24 cellular contexts compared by ENCODE assay signal in the genomic region with DNA sequence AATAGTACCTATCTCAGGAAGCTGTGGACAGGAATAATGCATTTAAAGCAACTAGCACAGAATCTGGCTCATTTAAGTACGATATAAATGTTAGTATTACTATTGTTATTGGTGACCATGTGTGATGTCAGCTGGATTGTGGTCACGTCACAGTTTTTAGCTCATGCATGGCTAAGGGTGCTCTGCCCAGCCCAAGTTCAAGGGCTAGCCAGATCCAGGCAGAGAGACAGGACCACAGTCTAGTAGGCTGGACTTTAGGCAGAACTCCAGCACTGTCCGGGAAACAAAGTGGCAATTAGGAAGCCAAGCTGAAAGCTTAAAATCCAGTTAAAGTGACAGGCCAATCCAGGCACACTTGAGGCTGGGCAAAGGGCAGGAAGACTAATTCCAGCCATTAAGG.
DNase-seq lines count a peak whose midpoint lies in the region; ATAC-seq and TF ChIP-seq lines count a peak whose summit lies in the region.
"Had no signal": no experiment of that assay in that cellular context is flagged by ENCODE, and none has a peak within 500 bp of the region (broad histone marks: within the 10 kb centered on the region; RNA-seq: fewer than 3 reads in every experiment).

No MANE protein-coding gene starts in this region.

- H3K9me3 ChIP-seq in neural progenitor cell (ENCODE audit: low read depth) (no peaks in the 10 kb centered on the region), uterus (no peaks in the 10 kb centered on the region), HAP-1 (no peaks in the 10 kb centered on the region)
- H3K9me3 ChIP-seq: heart left ventricle, psoas muscle had no signal

- ATAC-seq in activated naive CD8-positive, alpha-beta T cell treated with anti-CD3 and anti-CD28 coated beads, Interleukin-2, amount 50 U/mL, for 24 hours = no peak
- ATAC-seq: activated naive CD4-positive, alpha-beta T cell treated with anti-CD3 and anti-CD28 coated beads, Interleukin-2, amount 50 U/mL, for 72 hours; activated T-helper 17 cell treated with anti-CD3 and anti-CD28 coated beads, Interleukin-2, amount 50 U/mL, for 72 hours; effector memory CD8-positive, alpha-beta T cell; psoas muscle; stimulated activated effector memory CD8-positive, alpha-beta T cell treated with anti-CD3 and anti-CD28 coated beads, Interleukin-12 subunit alpha, Interleukin-12 subunit beta, amount 100 ng/mL, for 72 hours had no signal

- H3K27ac Mint-ChIP-seq in neural progenitor cell = peak overlapping the region; percentile 60
- no peak overlapping the region for H3K27ac Mint-ChIP-seq in activated T-cell treated with anti-CD3 and anti-CD28 coated beads, Interleukin-2, amount 50 U/mL, for 24 hours
- H3K27ac Mint-ChIP-seq in activated naive CD8-positive, alpha-beta T cell treated with anti-CD3 and anti-CD28 coated beads, Interleukin-2, amount 50 U/mL, for 24 hours = no peak overlapping the region
- H3K27ac Mint-ChIP-seq: activated CD4-positive, alpha-beta T cell treated with anti-CD3 and anti-CD28 coated beads, Interleukin-2, amount 10 ng/mL, durations not matched to agents 7 days and 5 days; activated naive CD4-positive, alpha-beta T cell treated with anti-CD3 and anti-CD28 coated beads, Interleukin-2, amount 50 U/mL, for 72 hours; activated T-helper 17 cell treated with anti-CD3 and anti-CD28 coated beads, Interleukin-2, amount 50 U/mL, for 72 hours; B cell; effector memory CD8-positive, alpha-beta T cell; stimulated activated effector memory CD8-positive, alpha-beta T cell treated with anti-CD3 and anti-CD28 coated beads, Interleukin-12 subunit alpha, Interleukin-12 subunit beta, amount 100 ng/mL, for 72 hours had no signal

- H4K20me1 ChIP-seq in neural progenitor cell (ENCODE audit: low read depth) = no peaks in the 10 kb centered on the region

- H3K27ac ChIP-seq in neural progenitor cell (no peak overlapping the region), uterus (peak overlapping the region; percentile 35 to 39)
- H3K27ac ChIP-seq: heart left ventricle, psoas muscle had no signal

- no peak overlapping the region for H2AFZ ChIP-seq in neural progenitor cell (replicated peaks)

- H3K36me3 Mint-ChIP-seq in neural progenitor cell = no peaks in the 10 kb centered on the region
- H3K36me3 Mint-ChIP-seq in activated T-cell treated with anti-CD3 and anti-CD28 coated beads, Interleukin-2, amount 50 U/mL, for 24 hours (ENCODE audit: low read depth) = no peaks in the 10 kb centered on the region
- no peaks in the 10 kb centered on the region for H3K36me3 Mint-ChIP-seq in activated naive CD8-positive, alpha-beta T cell treated with anti-CD3 and anti-CD28 coated beads, Interleukin-2, amount 50 U/mL, for 24 hours (ENCODE audit: low read depth)
- H3K36me3 Mint-ChIP-seq: activated naive CD4-positive, alpha-beta T cell treated with anti-CD3 and anti-CD28 coated beads, Interleukin-2, amount 50 U/mL, for 72 hours; stimulated activated effector memory CD8-positive, alpha-beta T cell treated with anti-CD3 and anti-CD28 coated beads, Interleukin-12 subunit alpha, Interleukin-12 subunit beta, amount 100 ng/mL, for 72 hours had no signal

- no peaks in the 10 kb centered on the region for H3K9me3 Mint-ChIP-seq in neural progenitor cell
- no peaks in the 10 kb centered on the region for H3K9me3 Mint-ChIP-seq in activated T-cell treated with anti-CD3 and anti-CD28 coated beads, Interleukin-2, amount 50 U/mL, for 24 hours
- no peaks in the 10 kb centered on the region for H3K9me3 Mint-ChIP-seq in activated naive CD8-positive, alpha-beta T cell treated with anti-CD3 and anti-CD28 coated beads, Interleukin-2, amount 50 U/mL, for 24 hours
- H3K9me3 Mint-ChIP-seq: activated CD4-positive, alpha-beta T cell treated with anti-CD3 and anti-CD28 coated beads, Interleukin-2, amount 10 ng/mL, durations not matched to agents 7 days and 5 days; activated naive CD4-positive, alpha-beta T cell treated with anti-CD3 and anti-CD28 coated beads, Interleukin-2, amount 50 U/mL, for 72 hours; activated T-helper 17 cell treated with anti-CD3 and anti-CD28 coated beads, Interleukin-2, amount 50 U/mL, for 72 hours; effector memory CD8-positive, alpha-beta T cell; neural crest cell; stimulated activated effector memory CD8-positive, alpha-beta T cell treated with anti-CD3 and anti-CD28 coated beads, Interleukin-12 subunit alpha, Interleukin-12 subunit beta, amount 100 ng/mL, for 72 hours had no signal

- TF ChIP-seq CTCF in neural progenitor cell (IDR thresholded peaks at IDR 0.05) (no peak), uterus (IDR thresholded peaks at IDR 0.05) (no peak)

- peaks cover 4% of the 10 kb centered on the region for H3K27me3 Mint-ChIP-seq in neural progenitor cell (ENCODE audit: insufficient read depth, low read depth)
- H3K27me3 Mint-ChIP-seq in activated T-cell treated with anti-CD3 and anti-CD28 coated beads, Interleukin-2, amount 50 U/mL, for 24 hours = peaks cover 8% of the 10 kb centered on the region
- H3K27me3 Mint-ChIP-seq in activated naive CD8-positive, alpha-beta T cell treated with anti-CD3 and anti-CD28 coated beads, Interleukin-2, amount 50 U/mL, for 24 hours = no peaks in the 10 kb centered on the region
- H3K27me3 Mint-ChIP-seq: B cell had no signal

- intact Hi-C loops in head of caudate nucleus (cut with DNase I) = no loop called here
- intact Hi-C loops in uterus (cut with DNase I; ENCODE audit: low total_unique reads) = no loop called here

- H3K27me3 ChIP-seq in neural progenitor cell (no peaks in the 10 kb centered on the region), uterus (no peaks in the 10 kb centered on the region), HAP-1 (ENCODE audit: low read depth) (no peaks in the 10 kb centered on the region)
- H3K27me3 ChIP-seq: heart left ventricle had no signal

- TF ChIP-seq POLR2A in uterus (IDR thresholded peaks at IDR 0.05) = no peak

- H3K36me3 ChIP-seq in neural progenitor cell (no peaks in the 10 kb centered on the region), uterus (no peaks in the 10 kb centered on the region), HAP-1 (replicated peaks) (no peaks in the 10 kb centered on the region)
- H3K36me3 ChIP-seq: heart left ventricle had no signal

- no peak overlapping the region for H3K9ac ChIP-seq in neural progenitor cell

- no peak overlapping the region for H3K4me3 Mint-ChIP-seq in neural progenitor cell
- H3K4me3 Mint-ChIP-seq in activated T-cell treated with anti-CD3 and anti-CD28 coated beads, Interleukin-2, amount 50 U/mL, for 24 hours = no peak overlapping the region
- H3K4me3 Mint-ChIP-seq in activated naive CD8-positive, alpha-beta T cell treated with anti-CD3 and anti-CD28 coated beads, Interleukin-2, amount 50 U/mL, for 24 hours = no peak overlapping the region
- H3K4me3 Mint-ChIP-seq: activated CD4-positive, alpha-beta T cell treated with anti-CD3 and anti-CD28 coated beads, Interleukin-2, amount 10 ng/mL, durations not matched to agents 7 days and 5 days; activated T-helper 17 cell treated with anti-CD3 and anti-CD28 coated beads, Interleukin-2, amount 50 U/mL, for 72 hours; B cell; effector memory CD8-positive, alpha-beta T cell; neural crest cell; stimulated activated effector memory CD8-positive, alpha-beta T cell treated with anti-CD3 and anti-CD28 coated beads, Interleukin-12 subunit alpha, Interleukin-12 subunit beta, amount 100 ng/mL, for 72 hours had no signal

- DNase-seq in astrocyte of the hippocampus (ENCODE audit: low read depth, low spot score) (peak; percentile 51), head of caudate nucleus (peak in 26 of 42 donors; percentile 1 to 70 (median 32)), neural progenitor cell (ENCODE audit: low spot score) (no peak), uterus (no peak), HAP-1 (ENCODE audit: low spot score in 2 of 2) (no peak)
- no peak for DNase-seq in activated T-cell treated with anti-CD3 and anti-CD28 coated beads, Interleukin-2, amount 50 U/mL, for 24 hours
- DNase-seq in activated naive CD8-positive, alpha-beta T cell treated with anti-CD3 and anti-CD28 coated beads, Interleukin-2, amount 50 U/mL, for 24 hours = no peak
- DNase-seq: activated CD4-positive, alpha-beta T cell treated with anti-CD3 and anti-CD28 coated beads, Interleukin-2, amount 10 ng/mL, durations not matched to agents 7 days and 5 days; DMS53; effector memory CD8-positive, alpha-beta T cell; left cardiac atrium; MM.1S; NCI-H1436 treated with DMSO at 0.1 percent for 48 hours; NCI-H510A; psoas muscle; stimulated activated CD4-positive, alpha-beta T cell treated with anti-CD3 and anti-CD28 coated beads, Interleukin-2, amount 100 ng/mL, for 24 hours; T-helper 2 cell had no signal

- H3K4me2 ChIP-seq in neural progenitor cell = no peak overlapping the region

- in situ Hi-C loops in HAP-1 (cut with MboI; ENCODE audit: low sequenced_read_pairs) = no loop called here

- H3K4me3 ChIP-seq in neural progenitor cell (no peak overlapping the region), uterus (no peak overlapping the region), HAP-1 (no peak overlapping the region)
- H3K4me3 ChIP-seq: heart left ventricle, psoas muscle, skin epidermis had no signal

- peaks cover 13% of the 10 kb centered on the region for H3K4me1 Mint-ChIP-seq in neural progenitor cell
- H3K4me1 Mint-ChIP-seq in activated T-cell treated with anti-CD3 and anti-CD28 coated beads, Interleukin-2, amount 50 U/mL, for 24 hours (ENCODE audit: low read depth) = no peaks in the 10 kb centered on the region
- no peaks in the 10 kb centered on the region for H3K4me1 Mint-ChIP-seq in activated naive CD8-positive, alpha-beta T cell treated with anti-CD3 and anti-CD28 coated beads, Interleukin-2, amount 50 U/mL, for 24 hours
- H3K4me1 Mint-ChIP-seq: activated CD4-positive, alpha-beta T cell treated with anti-CD3 and anti-CD28 coated beads, Interleukin-2, amount 10 ng/mL, durations not matched to agents 7 days and 5 days; activated T-helper 17 cell treated with anti-CD3 and anti-CD28 coated beads, Interleukin-2, amount 50 U/mL, for 72 hours; B cell; stimulated activated effector memory CD8-positive, alpha-beta T cell treated with anti-CD3 and anti-CD28 coated beads, Interleukin-12 subunit alpha, Interleukin-12 subunit beta, amount 100 ng/mL, for 72 hours had no signal

- no peaks in the 10 kb centered on the region for H3K4me1 ChIP-seq in neural progenitor cell
- H3K4me1 ChIP-seq in uterus = no peaks in the 10 kb centered on the region
- peaks cover under 1% of the 10 kb centered on the region; the same call in 1 of the 2 replicates for H3K4me1 ChIP-seq in HAP-1
- H3K4me1 ChIP-seq: psoas muscle had no signal

- no peaks in the 10 kb centered on the region for H3K79me2 ChIP-seq in neural progenitor cell (ENCODE audit: low read depth)

- no peaks in the 10 kb centered on the region for H3F3A ChIP-seq in neural progenitor cell (ENCODE audit: low read depth)

Comparison
In these comparisons a context has a peak if more than half of its experiments do, and no peak if none do; other contexts are left out.
1. DNase-seq: peak in astrocyte of the hippocampus (single experiment) and head of caudate nucleus (26 of 42); none in neural progenitor cell (single experiment), uterus (0 of 2), activated T-cell treated with anti-CD3 and anti-CD28 coated beads, Interleukin-2, amount 50 U/mL, for 24 hours (single experiment), HAP-1 (0 of 2) and activated naive CD8-positive, alpha-beta T cell treated with anti-CD3 and anti-CD28 coated beads, Interleukin-2, amount 50 U/mL, for 24 hours (single experiment).